In the genomic region with DNA sequence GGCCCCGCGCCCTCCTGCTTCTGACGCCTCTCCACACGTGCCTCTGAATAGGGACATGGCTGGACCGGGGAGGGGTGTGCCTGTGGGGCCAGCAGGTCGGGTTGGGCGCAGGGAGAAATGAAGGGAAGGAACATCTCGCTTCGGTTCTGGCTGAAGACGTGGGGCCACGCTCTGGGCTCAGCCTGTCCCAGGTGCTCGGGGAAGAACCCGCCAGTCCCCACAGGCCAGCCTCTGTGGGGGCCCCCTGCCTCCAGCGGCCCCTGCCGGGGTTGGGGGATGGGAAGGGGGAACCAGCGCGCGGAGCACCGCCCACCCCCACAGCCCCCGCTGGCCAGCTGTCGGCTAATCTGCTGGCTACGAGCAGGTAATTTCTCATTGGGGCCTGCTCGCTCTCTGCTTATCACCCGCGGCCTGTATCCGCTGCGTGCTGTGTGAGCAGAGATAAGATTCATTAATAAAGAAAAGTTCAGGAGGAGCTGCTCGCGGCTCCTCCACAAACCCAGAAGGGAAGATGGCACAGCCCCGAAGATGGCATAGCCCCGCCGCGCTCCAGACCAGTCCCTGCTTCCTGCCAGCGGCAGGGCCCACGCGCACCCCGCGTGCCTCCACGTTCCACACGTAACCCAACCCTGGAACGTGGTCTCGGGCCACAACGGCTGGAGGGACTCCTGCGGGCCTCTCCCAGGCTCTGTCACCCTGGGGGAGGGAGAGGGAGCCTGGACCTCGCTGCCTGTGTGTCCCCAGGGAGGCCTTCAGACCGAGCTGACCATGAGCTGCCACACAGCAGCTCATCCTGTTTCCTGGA, we compare ENCODE assay signal across 14 cellular contexts.
A peak's percentile ranks its signal among the peaks of the same experiment; 100 is the strongest.
DNase-seq lines count a peak whose midpoint lies in the region; ATAC-seq lines count a peak whose summit lies in the region.
"Had no signal": no experiment of that assay in that cellular context is flagged by ENCODE, and none has a peak within 500 bp of the region (broad histone marks: within the 10 kb centered on the region; RNA-seq: fewer than 3 reads in every experiment).

No MANE protein-coding gene starts in this region.

- peaks cover 21 to 54% (median 26%) of the 10 kb centered on the region in 11 experiments for H3K27me3 ChIP-seq in BLaER1 treated with 17β-estradiol and CSF1 and Interleukin-3, amounts not matched to agents 10 nM and 100 nM
- H3K27me3 ChIP-seq in HUES6 (ENCODE audit: control insufficient read depth, insufficient read depth, low read length) (no peaks in the 10 kb centered on the region), mesendoderm (ENCODE audit: insufficient read depth, low read length, poor library complexity) (no peaks in the 10 kb centered on the region)

- peak overlapping the region; percentile 12 for H2BK5ac ChIP-seq in mesendoderm (ENCODE audit: low read length)

- H4K5ac ChIP-seq in mesendoderm (ENCODE audit: low read length), result no peak overlapping the region

- no peak overlapping the region for H2BK120ac ChIP-seq in mesendoderm (ENCODE audit: low read depth, low read length)

- peaks cover 25 to 32% of the 10 kb centered on the region in 2 donors for H3K4me1 Mint-ChIP-seq in effector memory CD8-positive, alpha-beta T cell (ENCODE audit: low read depth in 2 of 2)

- peaks cover 99 to 100% (median 100%) of the 10 kb centered on the region in 11 experiments for H4K20me1 ChIP-seq in BLaER1 treated with 17β-estradiol and CSF1 and Interleukin-3, amounts not matched to agents 10 nM and 100 nM

- H3K9me3 ChIP-seq in BLaER1 treated with 17β-estradiol and CSF1 and Interleukin-3, amounts not matched to agents 10 nM and 100 nM (replicated peaks in 1 of 11), result peaks cover 0 to 13% (median 0%) of the 10 kb centered on the region in 11 experiments; a peak in 6 of 22 replicates
- 0 out of 2 replicates have a peak, but pooled peaks cover 5% of the 10 kb centered on the region for H3K9me3 ChIP-seq in HUES6 (ENCODE audit: control insufficient read depth, insufficient read depth, low read depth, low read length)

- no peak overlapping the region for H2BK15ac ChIP-seq in mesendoderm (replicated peaks; ENCODE audit: low read depth)

- no peak overlapping the region for H3K4ac ChIP-seq in mesendoderm (ENCODE audit: low read depth, low read length)

- peak overlapping the region; percentile 50 to 62 for H3K4me3 Mint-ChIP-seq in effector memory CD8-positive, alpha-beta T cell
- H3K4me3 Mint-ChIP-seq: activated CD4-positive, alpha-beta T cell treated with anti-CD3 and anti-CD28 coated beads, Interleukin-2, amount 10 ng/mL, durations not matched to agents 7 days and 5 days; dendritic cell treated with granulocyte-macrophage colony-stimulating factor and Interleukin-4, amounts not matched to agents 40 ng/mL and 50 ng/mL, for 4 days; T-helper 1 cell treated with Interleukin-12 subunit alpha and Interleukin-12 subunit beta and Interleukin-4 antibody, amounts not matched to agents 30 μg/mL and 1 μg/mL, for 36 hours had no signal

- no peak overlapping the region for H3K23ac ChIP-seq in mesendoderm (ENCODE audit: low read length)

- no peak overlapping the region for H2AK5ac ChIP-seq in mesendoderm (ENCODE audit: low read length)

- no peak overlapping the region for H3K9ac ChIP-seq in BLaER1 treated with 17β-estradiol and CSF1 and Interleukin-3, amounts not matched to agents 10 nM and 100 nM
- peak overlapping the region; percentile 10 for H3K9ac ChIP-seq in HUES6 (ENCODE audit: low read length)
- no peak overlapping the region for H3K9ac ChIP-seq in mesendoderm (ENCODE audit: low read length)

- peaks cover 6% of the 10 kb centered on the region for H3K36me3 Mint-ChIP-seq in effector memory CD8-positive, alpha-beta T cell (ENCODE audit: insufficient read depth)

- no peak overlapping the region for H3K27ac Mint-ChIP-seq in effector memory CD8-positive, alpha-beta T cell
- H3K27ac Mint-ChIP-seq: dendritic cell treated with granulocyte-macrophage colony-stimulating factor and Interleukin-4, amounts not matched to agents 40 ng/mL and 50 ng/mL, for 4 days; T-helper 1 cell treated with Interleukin-12 subunit alpha and Interleukin-12 subunit beta and Interleukin-4 antibody, amounts not matched to agents 30 μg/mL and 1 μg/mL, for 36 hours had no signal

- H3K36me3 ChIP-seq in BLaER1 treated with 17β-estradiol and CSF1 and Interleukin-3, amounts not matched to agents 10 nM and 100 nM, result peaks cover 0 to 26% (median 0%) of the 10 kb centered on the region in 11 experiments; a peak in 4 of 22 replicates
- H3K36me3 ChIP-seq in HUES6 (ENCODE audit: control insufficient read depth, insufficient read depth, low read length) (no peaks in the 10 kb centered on the region), mesendoderm (ENCODE audit: control insufficient read depth, insufficient read depth, low read length) (no peaks in the 10 kb centered on the region)

- no peak for DNase-seq in effector memory CD8-positive, alpha-beta T cell
- DNase-seq in mesendoderm (peak; percentile 66), NCI-H1436 (lab: John Stamatoyannopoulos, UW) (no peak), NCI-H446 (lab: John Stamatoyannopoulos, UW) (no peak)
- DNase-seq: activated CD4-positive, alpha-beta T cell treated with anti-CD3 and anti-CD28 coated beads, Interleukin-2, amount 10 ng/mL, durations not matched to agents 7 days and 5 days; activated T-cell treated with anti-CD3 and anti-CD28 coated beads, Interleukin-2, amount 50 U/mL, for 48 hours; mammary epithelial cell; NCI-H187 had no signal

- H3K9me3 Mint-ChIP-seq in effector memory CD8-positive, alpha-beta T cell, result no peaks in the 10 kb centered on the region
- H3K9me3 Mint-ChIP-seq: activated CD4-positive, alpha-beta T cell treated with anti-CD3 and anti-CD28 coated beads, Interleukin-2, amount 10 ng/mL, durations not matched to agents 7 days and 5 days; dendritic cell treated with granulocyte-macrophage colony-stimulating factor and Interleukin-4, amounts not matched to agents 40 ng/mL and 50 ng/mL, for 4 days; T-helper 1 cell treated with Interleukin-12 subunit alpha and Interleukin-12 subunit beta and Interleukin-4 antibody, amounts not matched to agents 30 μg/mL and 1 μg/mL, for 36 hours had no signal

- no CpG with 5 or more reads among the region's 46 CpGs for WGBS in mesendoderm (ENCODE audit: extremely low coverage, insufficient coverage, low lambda C conversion rate)

- no peak overlapping the region for H3K18ac ChIP-seq in mesendoderm (ENCODE audit: low read length)

- no peak for ATAC-seq in effector memory CD8-positive, alpha-beta T cell (replicated peaks)
- no peak for ATAC-seq in GM21390 (IDR thresholded peaks at IDR 0.05; ENCODE audit: unreplicated experiment)
- no peak for ATAC-seq in HG03196 (IDR thresholded peaks at IDR 0.05; ENCODE audit: unreplicated experiment)

- H3K27me3 Mint-ChIP-seq in effector memory CD8-positive, alpha-beta T cell, result no peaks in the 10 kb centered on the region
- H3K27me3 Mint-ChIP-seq: activated CD4-positive, alpha-beta T cell treated with anti-CD3 and anti-CD28 coated beads, Interleukin-2, amount 10 ng/mL, durations not matched to agents 7 days and 5 days; dendritic cell treated with granulocyte-macrophage colony-stimulating factor and Interleukin-4, amounts not matched to agents 40 ng/mL and 50 ng/mL, for 4 days had no signal

- H3K79me2 ChIP-seq in mesendoderm (ENCODE audit: control insufficient read depth, insufficient read depth, low read length), result no peaks in the 10 kb centered on the region

- H4K8ac ChIP-seq in mesendoderm (ENCODE audit: low read depth, low read length), result no peak overlapping the region

- H3K4me3 ChIP-seq in BLaER1 treated with 17β-estradiol and CSF1 and Interleukin-3, amounts not matched to agents 10 nM and 100 nM, result no peak overlapping the region
- H3K4me3 ChIP-seq in HUES6 (ENCODE audit: low read depth, low read length), result no peak overlapping the region
- H3K4me3 ChIP-seq in mesendoderm (ENCODE audit: low read length), result no peak overlapping the region

- no peak overlapping the region for H3K27ac ChIP-seq in BLaER1 treated with 17β-estradiol and CSF1 and Interleukin-3, amounts not matched to agents 10 nM and 100 nM
- H3K27ac ChIP-seq in HUES6 (ENCODE audit: low read depth, low read length) (peak overlapping the region; percentile 57; the same call in 1 of the 2 replicates), mesendoderm (ENCODE audit: low read depth, low read length) (peak overlapping the region; percentile 17)

- peak overlapping the region in 9 of 11 experiments; percentile 5 to 96 (median 94); a peak in 17 of 22 replicates for H3K4me2 ChIP-seq in BLaER1 treated with 17β-estradiol and CSF1 and Interleukin-3, amounts not matched to agents 10 nM and 100 nM
- no peak overlapping the region for H3K4me2 ChIP-seq in mesendoderm (ENCODE audit: low read length)

- no peaks in the 10 kb centered on the region for H3K79me1 ChIP-seq in mesendoderm (ENCODE audit: low read length)

- peaks cover 22 to 96% (median 79%) of the 10 kb centered on the region in 10 experiments for H3K4me1 ChIP-seq in BLaER1 treated with 17β-estradiol and CSF1 and Interleukin-3, amounts not matched to agents 10 nM and 100 nM
- H3K4me1 ChIP-seq in HUES6 (ENCODE audit: control insufficient read depth, insufficient read depth, low read length) (peaks cover 3% of the 10 kb centered on the region; the same call in 1 of the 2 replicates), mesendoderm (ENCODE audit: control insufficient read depth, low read depth, low read length) (no peaks in the 10 kb centered on the region)

- peak overlapping the region; percentile 57 for H3K56ac ChIP-seq in mesendoderm (ENCODE audit: low read length)

Comparison
In these comparisons a context has a peak if more than half of its experiments do, and no peak if none do; other contexts are left out.
1. H3K27ac ChIP-seq: peak in HUES6 (single experiment) and mesendoderm (single experiment); none in BLaER1 treated with 17β-estradiol and CSF1 and Interleukin-3, amounts not matched to agents 10 nM and 100 nM (0 of 11).